In genomic region chr1:66932291-66932690, GRCh38 we compare ENCODE assay signal across 1 cellular context.
TF ChIP-seq lines count a peak whose summit lies in the region.

No MANE protein-coding gene starts in this region.

TF ChIP-seq in A549, 52 proteins besides CTCF, POLR2A, EP300 and RAD21 (continued from another document):
- TF ChIP-seq RNF2 (IDR thresholded peaks at IDR 0.05; ENCODE audit: borderline replicate concordance, low read depth), result no peak
- no peak for TF ChIP-seq RARB (CRISPR knock-in tag; IDR thresholded peaks at IDR 0.05)
- no peak for TF ChIP-seq ATOH8 (CRISPR knock-in tag; IDR thresholded peaks at IDR 0.05; ENCODE audit: low read depth)
- no peak for TF ChIP-seq SMC3 (IDR thresholded peaks at IDR 0.05)
- TF ChIP-seq CBX2 (IDR thresholded peaks at IDR 0.05; ENCODE audit: borderline replicate concordance, low read depth), result no peak
- TF ChIP-seq FOSB (CRISPR knock-in tag; IDR thresholded peaks at IDR 0.05), result no peak
TF ChIP-seq in A549: peak in this region for 0.
